Comparison of ENCODE assay signal across 1 cellular context in the genomic region with DNA sequence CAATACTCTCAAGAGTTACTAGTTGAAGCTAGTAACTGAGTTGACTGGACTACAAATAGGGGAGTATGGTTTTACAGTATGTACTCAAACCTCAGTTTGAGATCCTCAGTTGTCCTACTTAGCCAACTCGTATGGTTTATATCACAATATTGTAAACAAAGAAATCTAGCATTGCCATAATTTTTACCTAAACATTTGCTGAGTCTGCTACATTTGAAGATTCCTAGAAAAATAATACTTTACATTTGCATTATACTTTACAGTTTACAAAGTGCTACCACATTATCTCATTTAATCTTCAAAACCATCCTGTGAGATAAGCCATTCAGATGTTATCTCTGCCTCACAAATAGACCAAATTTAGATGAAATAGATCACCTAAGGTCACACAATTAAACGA.
TF ChIP-seq lines count a peak whose summit lies in the region.

No MANE protein-coding gene starts in this region.

TF ChIP-seq in K562, 482 proteins besides CTCF, POLR2A, EP300 and RAD21:
- TF ChIP-seq C11orf30 (IDR thresholded peaks at IDR 0.05; ENCODE audit: low read depth) (peak; percentile 53; the same call in 1 of the 2 replicates), ZNF316 (IDR thresholded peaks at IDR 0.05) (peak; percentile 83), CEBPZ (IDR thresholded peaks at IDR 0.05; ENCODE audit: borderline replicate concordance, low read depth, low read length) (no peak)
TF ChIP-seq in K562: peak in this region for 2.
